In genomic region chr14:100651999-100652508, GRCh38 we compare ENCODE assay signal across 15 cellular contexts.
"Had no signal": no experiment of that assay in that cellular context is flagged by ENCODE, and none has a peak within 500 bp of the region (broad histone marks: within the 10 kb centered on the region; RNA-seq: fewer than 3 reads in every experiment).

No MANE protein-coding gene starts in this region.

- DNase-seq: activated CD4-positive, alpha-beta T cell treated with anti-CD3 and anti-CD28 coated beads, Interleukin-2, amount 50 U/mL, for 1 hour; activated CD4-positive, CD25-positive, alpha-beta regulatory T cell; amygdala; hypothalamus; lower lobe of right lung; midbrain; naive B cell; stimulated activated CD4-positive, alpha-beta T cell treated with anti-CD3 and anti-CD28 coated beads, Interleukin-2, amount 100 ng/mL, for 48 hours; stimulated activated naive CD4-positive, alpha-beta T cell treated with Interleukin-2 at 50 U/mL for 16 hours; T-helper 17 cell had no signal

- H3K36me3 ChIP-seq: breast epithelium, lower lobe of right lung, suprapubic skin had no signal

- H3K4me3 Mint-ChIP-seq: activated naive CD4-positive, alpha-beta T cell treated with anti-CD3 and anti-CD28 coated beads, Interleukin-2, amount 50 U/mL, for 24 hours; T-helper 17 cell; type B pancreatic cell had no signal

- H3K27ac Mint-ChIP-seq: activated naive CD4-positive, alpha-beta T cell treated with anti-CD3 and anti-CD28 coated beads, Interleukin-2, amount 50 U/mL, for 24 hours; naive B cell; progenitor cell of endocrine pancreas; T-helper 17 cell; type B pancreatic cell had no signal

- H3K36me3 Mint-ChIP-seq: activated naive CD4-positive, alpha-beta T cell treated with anti-CD3 and anti-CD28 coated beads, Interleukin-2, amount 50 U/mL, for 24 hours; naive B cell; type B pancreatic cell had no signal

- H3K9me3 ChIP-seq: breast epithelium, lower lobe of right lung, suprapubic skin had no signal

- H3K4me3 ChIP-seq: breast epithelium, lower lobe of right lung, suprapubic skin had no signal

- H3K4me1 Mint-ChIP-seq: T-helper 17 cell had no signal

- H3K9me3 Mint-ChIP-seq: activated naive CD4-positive, alpha-beta T cell treated with anti-CD3 and anti-CD28 coated beads, Interleukin-2, amount 50 U/mL, for 24 hours; type B pancreatic cell had no signal
